26 cellular contexts compared by ENCODE assay signal in genomic region chr6:17061097-17061496, GRCh38. TPM values are rescaled to one million over a fixed set of nuclear protein-coding genes. Genes with fewer than 3 reads are reported as not detected.
"Had no signal": no experiment of that assay in that cellular context is flagged by ENCODE, and none has a peak within 500 bp of the region (broad histone marks: within the 10 kb centered on the region; RNA-seq: fewer than 3 reads in every experiment).

No MANE protein-coding gene starts in this region.

- H3K4me1 Mint-ChIP-seq: activated CD4-positive, alpha-beta T cell treated with anti-CD3 and anti-CD28 coated beads, Interleukin-2, amount 10 ng/mL, durations not matched to agents 7 days and 5 days; activated naive CD8-positive, alpha-beta T cell treated with anti-CD3 and anti-CD28 coated beads for 36 hours; activated T-helper 17 cell treated with anti-CD3 and anti-CD28 coated beads, Interleukin-2, amount 50 U/mL, for 72 hours had no signal

- H3K27ac ChIP-seq: SK-N-MC, VCaP had no signal

- H3K9me3 Mint-ChIP-seq: activated CD4-positive, alpha-beta memory T cell treated with anti-CD3 and anti-CD28 coated beads for 36 hours; activated CD4-positive, alpha-beta T cell treated with anti-CD3 and anti-CD28 coated beads, Interleukin-2, amount 10 ng/mL, durations not matched to agents 7 days and 5 days; activated naive CD4-positive, alpha-beta T cell treated with anti-CD3 and anti-CD28 coated beads for 36 hours; activated naive CD8-positive, alpha-beta T cell treated with anti-CD3 and anti-CD28 coated beads for 36 hours; activated T-cell treated with anti-CD3 and anti-CD28 coated beads, Interleukin-2, amount 50 U/mL, for 4 hours had no signal

- H3K4me3 Mint-ChIP-seq: activated CD4-positive, alpha-beta memory T cell treated with anti-CD3 and anti-CD28 coated beads for 36 hours; activated CD4-positive, alpha-beta T cell treated with anti-CD3 and anti-CD28 coated beads, Interleukin-2, amount 10 ng/mL, durations not matched to agents 7 days and 5 days; activated naive CD4-positive, alpha-beta T cell treated with anti-CD3 and anti-CD28 coated beads for 36 hours; activated naive CD8-positive, alpha-beta T cell treated with anti-CD3 and anti-CD28 coated beads for 36 hours; activated T-cell treated with anti-CD3 and anti-CD28 coated beads, Interleukin-2, amount 50 U/mL, for 4 hours; activated T-helper 17 cell treated with anti-CD3 and anti-CD28 coated beads, Interleukin-2, amount 50 U/mL, for 72 hours had no signal

- ATAC-seq: activated T-cell treated with anti-CD3 and anti-CD28 coated beads, Interleukin-2, amount 50 U/mL, for 4 hours; activated T-helper 17 cell treated with anti-CD3 and anti-CD28 coated beads, Interleukin-2, amount 50 U/mL, for 72 hours had no signal

- FAIRE-seq: bronchial epithelial cell had no signal

- H3K4me3 ChIP-seq: MG63, SK-N-MC had no signal

- H3K27ac Mint-ChIP-seq: activated CD4-positive, alpha-beta memory T cell treated with anti-CD3 and anti-CD28 coated beads for 36 hours; activated CD4-positive, alpha-beta T cell treated with anti-CD3 and anti-CD28 coated beads, Interleukin-2, amount 10 ng/mL, durations not matched to agents 7 days and 5 days; activated naive CD4-positive, alpha-beta T cell treated with anti-CD3 and anti-CD28 coated beads for 36 hours; activated naive CD8-positive, alpha-beta T cell treated with anti-CD3 and anti-CD28 coated beads for 36 hours; activated T-helper 17 cell treated with anti-CD3 and anti-CD28 coated beads, Interleukin-2, amount 50 U/mL, for 72 hours had no signal

- DNase-seq: activated CD4-positive, alpha-beta memory T cell treated with anti-CD3 and anti-CD28 coated beads for 36 hours; activated CD4-positive, alpha-beta T cell treated with anti-CD3 and anti-CD28 coated beads, Interleukin-2, amount 10 ng/mL, durations not matched to agents 7 days and 5 days; activated CD4-positive, CD25-positive, alpha-beta regulatory T cell; activated CD8-positive, alpha-beta memory T cell treated with anti-CD3 and anti-CD28 coated beads for 24 hours; activated gamma-delta T cell; activated naive CD4-positive, alpha-beta T cell treated with anti-CD3 and anti-CD28 coated beads for 36 hours; activated naive CD8-positive, alpha-beta T cell treated with anti-CD3 and anti-CD28 coated beads for 36 hours; activated T-cell treated with anti-CD3 and anti-CD28 coated beads, Interleukin-2, amount 50 U/mL, for 4 hours; MG63; MV-4-11; NCI-H1092 treated with DMSO at 0.1 percent for 48 hours; NCI-H1417 treated with DMSO at 0.1 percent for 48 hours; NCI-H1694; NCI-H2029; NCI-H345; NCI-H510A; NCI-H526 treated with DMSO at 0.1 percent for 48 hours; NCI-H82; T-helper 1 cell had no signal

- H3K27me3 ChIP-seq: MG63 had no signal

- H3K36me3 ChIP-seq: MG63 had no signal

- H3K9me3 ChIP-seq: MG63 had no signal

RNA-seq across cellular contexts. Expression of gene STMND1, which starts 40.8 kb away (rescaled TPM):
- total RNA-seq: activated CD4-positive, alpha-beta memory T cell treated with anti-CD3 and anti-CD28 coated beads for 36 hours; activated CD4-positive, alpha-beta T cell treated with anti-CD3 and anti-CD28 coated beads, Interleukin-2, amount 10 ng/mL, durations not matched to agents 7 days and 5 days; activated naive CD4-positive, alpha-beta T cell treated with anti-CD3 and anti-CD28 coated beads for 36 hours; activated naive CD8-positive, alpha-beta T cell treated with anti-CD3 and anti-CD28 coated beads for 36 hours; activated T-cell treated with anti-CD3 and anti-CD28 coated beads, Interleukin-2, amount 50 U/mL, for 4 hours; bronchial epithelial cell; OCI-LY7; RPMI7951; T-helper 2 cell treated with Interferon-gamma antibody and Interleukin-4, amounts not matched to agents 100 ng/mL and 5 ng/mL, for 36 hours had no signal
